29 cellular contexts compared by ENCODE assay signal in the genomic region with DNA sequence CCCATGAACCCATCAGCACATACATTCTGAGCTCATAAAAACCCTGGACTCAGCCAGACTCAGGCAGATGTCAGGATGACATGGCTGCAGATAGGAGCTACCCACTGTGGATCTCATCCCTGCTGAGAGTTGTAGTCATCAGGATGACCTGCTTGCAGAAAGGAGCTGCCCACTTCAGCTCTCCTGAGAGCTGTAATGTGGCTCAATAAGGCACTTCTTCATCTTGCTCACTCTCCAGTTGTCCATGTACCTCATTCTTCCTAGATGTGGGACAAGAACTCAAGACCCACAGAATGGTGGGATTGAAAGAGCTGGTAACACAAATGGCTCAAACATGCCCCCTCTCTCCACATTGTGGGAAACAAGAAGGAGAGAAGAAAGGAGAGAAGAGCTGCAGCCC. TPM values are rescaled to one million over a fixed set of nuclear protein-coding genes. Genes with fewer than 3 reads are reported as not detected.
"Had no signal": no experiment of that assay in that cellular context is flagged by ENCODE, and none has a peak within 500 bp of the region (broad histone marks: within the 10 kb centered on the region; RNA-seq: fewer than 3 reads in every experiment).

No MANE protein-coding gene starts in this region.

- H3K27me3 ChIP-seq: body of pancreas, breast epithelium had no signal

- H3K36me3 ChIP-seq: breast epithelium had no signal

- H3K27me3 Mint-ChIP-seq: activated CD4-positive, alpha-beta T cell treated with anti-CD3 and anti-CD28 coated beads, Interleukin-2, amount 10 ng/mL, durations not matched to agents 24 days and 14 days; activated CD8-positive, alpha-beta T cell treated with anti-CD3 and anti-CD28 coated beads for 36 hours; activated naive CD4-positive, alpha-beta T cell treated with anti-CD3 and anti-CD28 coated beads, Interleukin-2, amount 50 U/mL, for 24 hours; activated naive CD8-positive, alpha-beta T cell treated with anti-CD3 and anti-CD28 coated beads, Interleukin-2, amount 10 ng/mL, durations not matched to agents 7 days and 5 days; activated T-helper 17 cell treated with anti-CD3 and anti-CD28 coated beads, Interleukin-2, amount 50 U/mL, for 72 hours had no signal

- FAIRE-seq: astrocyte, K562 had no signal

- H3K36me3 Mint-ChIP-seq: activated naive CD4-positive, alpha-beta T cell treated with anti-CD3 and anti-CD28 coated beads, Interleukin-2, amount 50 U/mL, for 24 hours; activated naive CD8-positive, alpha-beta T cell treated with anti-CD3 and anti-CD28 coated beads, Interleukin-2, amount 10 ng/mL, durations not matched to agents 7 days and 5 days had no signal

- DNase-seq: activated CD4-positive, alpha-beta T cell treated with anti-CD3 and anti-CD28 coated beads, Interleukin-2, amount 10 ng/mL, durations not matched to agents 24 days and 14 days; activated CD4-positive, alpha-beta T cell treated with anti-CD3 and anti-CD28 coated beads, Interleukin-2, amount 50 U/mL, for 4 hours; activated CD8-positive, alpha-beta T cell treated with anti-CD3 and anti-CD28 coated beads for 36 hours; activated effector memory CD4-positive, alpha-beta T cell treated with anti-CD3 and anti-CD28 coated beads, Interleukin-2, amount 50 U/mL, for 16 hours; activated naive CD4-positive, alpha-beta T cell; activated naive CD8-positive, alpha-beta T cell treated with anti-CD3 and anti-CD28 coated beads, Interleukin-2, amount 10 ng/mL, durations not matched to agents 7 days and 5 days; activated T-cell treated with anti-CD3 and anti-CD28 coated beads, Interleukin-2, amount 50 U/mL, for 1 hour; activated T-cell treated with anti-CD3 and anti-CD28 coated beads, Interleukin-2, amount 50 U/mL, for 72 hours; body of pancreas; NCI-H1105; NCI-H1417 treated with DMSO at 0.1 percent for 48 hours; NCI-H1694; NCI-H1930; NCI-H2081 treated with DMSO at 0.1 percent for 48 hours; NCI-H345; NCI-H524 treated with DMSO at 0.1 percent for 48 hours; Right ventricle myocardium superior; SW 1271; T1000 had no signal

- H3K4me1 Mint-ChIP-seq: activated CD4-positive, alpha-beta T cell treated with anti-CD3 and anti-CD28 coated beads, Interleukin-2, amount 10 ng/mL, durations not matched to agents 24 days and 14 days; activated naive CD4-positive, alpha-beta T cell treated with anti-CD3 and anti-CD28 coated beads, Interleukin-2, amount 50 U/mL, for 24 hours; activated naive CD8-positive, alpha-beta T cell treated with anti-CD3 and anti-CD28 coated beads, Interleukin-2, amount 10 ng/mL, durations not matched to agents 7 days and 5 days; activated T-helper 17 cell treated with anti-CD3 and anti-CD28 coated beads, Interleukin-2, amount 50 U/mL, for 72 hours had no signal

- H3K9me3 ChIP-seq: body of pancreas, breast epithelium had no signal

- H3K4me3 Mint-ChIP-seq: activated CD4-positive, alpha-beta T cell treated with anti-CD3 and anti-CD28 coated beads, Interleukin-2, amount 10 ng/mL, durations not matched to agents 24 days and 14 days; activated CD8-positive, alpha-beta T cell treated with anti-CD3 and anti-CD28 coated beads for 36 hours; activated naive CD4-positive, alpha-beta T cell treated with anti-CD3 and anti-CD28 coated beads, Interleukin-2, amount 50 U/mL, for 24 hours; activated naive CD8-positive, alpha-beta T cell treated with anti-CD3 and anti-CD28 coated beads, Interleukin-2, amount 10 ng/mL, durations not matched to agents 7 days and 5 days; activated T-cell treated with anti-CD3 and anti-CD28 coated beads, Interleukin-2, amount 50 U/mL, for 72 hours; activated T-helper 17 cell treated with anti-CD3 and anti-CD28 coated beads, Interleukin-2, amount 50 U/mL, for 72 hours had no signal

- H3K4me3 ChIP-seq: body of pancreas, breast epithelium, K562 had no signal

- H3K27ac Mint-ChIP-seq: activated CD4-positive, alpha-beta T cell treated with anti-CD3 and anti-CD28 coated beads, Interleukin-2, amount 10 ng/mL, durations not matched to agents 24 days and 14 days; activated CD8-positive, alpha-beta T cell treated with anti-CD3 and anti-CD28 coated beads for 36 hours; activated naive CD4-positive, alpha-beta T cell treated with anti-CD3 and anti-CD28 coated beads, Interleukin-2, amount 50 U/mL, for 24 hours; activated naive CD8-positive, alpha-beta T cell treated with anti-CD3 and anti-CD28 coated beads, Interleukin-2, amount 10 ng/mL, durations not matched to agents 7 days and 5 days; activated T-cell treated with anti-CD3 and anti-CD28 coated beads, Interleukin-2, amount 50 U/mL, for 72 hours; activated T-helper 17 cell treated with anti-CD3 and anti-CD28 coated beads, Interleukin-2, amount 50 U/mL, for 72 hours had no signal

- H3K9me3 Mint-ChIP-seq: activated CD4-positive, alpha-beta T cell treated with anti-CD3 and anti-CD28 coated beads, Interleukin-2, amount 10 ng/mL, durations not matched to agents 24 days and 14 days; activated CD8-positive, alpha-beta T cell treated with anti-CD3 and anti-CD28 coated beads for 36 hours; activated naive CD8-positive, alpha-beta T cell treated with anti-CD3 and anti-CD28 coated beads, Interleukin-2, amount 10 ng/mL, durations not matched to agents 7 days and 5 days; activated T-helper 17 cell treated with anti-CD3 and anti-CD28 coated beads, Interleukin-2, amount 50 U/mL, for 72 hours had no signal

- H3K4me1 ChIP-seq: breast epithelium had no signal

- H3K27ac ChIP-seq: body of pancreas, breast epithelium, RWPE1 had no signal

RNA-seq across cellular contexts. Expression of gene SLITRK1, which starts 58.2 kb away (rescaled TPM):
- total RNA-seq: activated CD4-positive, alpha-beta T cell treated with anti-CD3 and anti-CD28 coated beads, Interleukin-2, amount 10 ng/mL, durations not matched to agents 24 days and 14 days; activated CD8-positive, alpha-beta memory T cell treated with anti-CD3 and anti-CD28 coated beads for 36 hours; activated CD8-positive, alpha-beta T cell treated with anti-CD3 and anti-CD28 coated beads for 36 hours; activated naive CD8-positive, alpha-beta T cell treated with anti-CD3 and anti-CD28 coated beads, Interleukin-2, amount 10 ng/mL, durations not matched to agents 7 days and 5 days; activated T-cell treated with anti-CD3 and anti-CD28 coated beads, Interleukin-2, amount 50 U/mL, for 72 hours; activated T-helper 17 cell treated with anti-CD3 and anti-CD28 coated beads, Interleukin-2, amount 50 U/mL, for 72 hours; breast epithelium; K562; NCI-H460; Right ventricle myocardium superior; T-helper 1 cell treated with Interleukin-12 subunit alpha and Interleukin-12 subunit beta and Interleukin-4 antibody, amounts not matched to agents 30 ng/mL and 1 ng/mL, for 36 hours; T-helper 2 cell treated with Interferon-gamma antibody and Interleukin-4, amounts not matched to agents 100 ng/mL and 5 ng/mL, for 36 hours had no signal
- polyA plus RNA-seq: K562 had no signal
